Comparison of ENCODE assay signal across 1 cellular context in genomic region chr2:73984203-73984921, GRCh38.
TF ChIP-seq lines count a peak whose summit lies in the region.

TSS of gene TET3 (plus strand) at chr2:73984910. CDS start at chr2:73986404, 1,494 bp downstream.

TF ChIP-seq in HepG2, 621 proteins besides CTCF, POLR2A, EP300 and RAD21 (continued from another document and continues in another):
- TF ChIP-seq, protein P1, sequence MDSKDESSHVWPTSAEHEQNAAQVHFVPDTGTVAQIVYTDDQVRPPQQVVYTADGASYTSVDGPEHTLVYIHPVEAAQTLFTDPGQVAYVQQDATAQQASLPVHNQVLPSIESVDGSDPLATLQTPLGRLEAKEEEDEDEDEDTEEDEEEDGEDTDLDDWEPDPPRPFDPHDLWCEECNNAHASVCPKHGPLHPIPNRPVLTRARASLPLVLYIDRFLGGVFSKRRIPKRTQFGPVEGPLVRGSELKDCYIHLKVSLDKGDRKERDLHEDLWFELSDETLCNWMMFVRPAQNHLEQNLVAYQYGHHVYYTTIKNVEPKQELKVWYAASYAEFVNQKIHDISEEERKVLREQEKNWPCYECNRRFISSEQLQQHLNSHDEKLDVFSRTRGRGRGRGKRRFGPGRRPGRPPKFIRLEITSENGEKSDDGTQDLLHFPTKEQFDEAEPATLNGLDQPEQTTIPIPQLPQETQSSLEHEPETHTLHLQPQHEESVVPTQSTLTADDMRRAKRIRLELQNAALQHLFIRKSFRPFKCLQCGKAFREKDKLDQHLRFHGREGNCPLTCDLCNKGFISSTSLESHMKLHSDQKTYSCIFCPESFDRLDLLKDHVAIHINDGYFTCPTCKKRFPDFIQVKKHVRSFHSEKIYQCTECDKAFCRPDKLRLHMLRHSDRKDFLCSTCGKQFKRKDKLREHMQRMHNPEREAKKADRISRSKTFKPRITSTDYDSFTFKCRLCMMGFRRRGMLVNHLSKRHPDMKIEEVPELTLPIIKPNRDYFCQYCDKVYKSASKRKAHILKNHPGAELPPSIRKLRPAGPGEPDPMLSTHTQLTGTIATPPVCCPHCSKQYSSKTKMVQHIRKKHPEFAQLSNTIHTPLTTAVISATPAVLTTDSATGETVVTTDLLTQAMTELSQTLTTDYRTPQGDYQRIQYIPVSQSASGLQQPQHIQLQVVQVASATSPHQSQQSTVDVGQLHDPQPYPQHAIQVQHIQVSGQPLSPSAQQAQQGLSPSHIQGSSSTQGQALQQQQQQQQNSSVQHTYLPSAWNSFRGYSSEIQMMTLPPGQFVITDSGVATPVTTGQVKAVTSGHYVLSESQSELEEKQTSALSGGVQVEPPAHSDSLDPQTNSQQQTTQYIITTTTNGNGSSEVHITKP (CRISPR knock-in tag; IDR thresholded peaks at IDR 0.05; ENCODE audit: low read depth): no peak
- TF ChIP-seq ZNF468 (CRISPR knock-in tag; IDR thresholded peaks at IDR 0.05) (0 out of 2 replicates have a peak, but pooled peaks have one; percentile 17), ZNF569 (CRISPR knock-in tag; IDR thresholded peaks at IDR 0.05; ENCODE audit: borderline replicate concordance) (no peak), ZNF776 (CRISPR knock-in tag; IDR thresholded peaks at IDR 0.05) (peak; percentile 30; the same call in 1 of the 2 replicates), ZNF34 (CRISPR knock-in tag; IDR thresholded peaks at IDR 0.05; ENCODE audit: borderline replicate concordance) (peak; percentile 52; the same call in 1 of the 2 replicates), KDM5A (IDR thresholded peaks at IDR 0.05; ENCODE audit: borderline replicate concordance, low read length) (no peak; the same call in 1 of the 2 replicates), ZBTB34 (CRISPR knock-in tag; IDR thresholded peaks at IDR 0.05) (0 out of 2 replicates have a peak, but pooled peaks have one; percentile 61), ZNF274 (CRISPR knock-in tag; IDR thresholded peaks at IDR 0.05) (peak; percentile 74; the same call in 1 of the 2 replicates), ZNF335 (CRISPR knock-in tag; IDR thresholded peaks at IDR 0.05) (0 out of 2 replicates have a peak, but pooled peaks have one; percentile 23), NR2F1 (CRISPR knock-in tag; IDR thresholded peaks at IDR 0.05) (peak; percentile 59 to 66; a peak in 2 of 4 replicates), SAFB2 (CRISPR knock-in tag; IDR thresholded peaks at IDR 0.05; ENCODE audit: borderline replicate concordance, low read depth) (no peak), ZBTB14 (CRISPR knock-in tag; IDR thresholded peaks at IDR 0.05) (peak; percentile 15; the same call in 1 of the 2 replicates), KLF12 (CRISPR knock-in tag; IDR thresholded peaks at IDR 0.05; ENCODE audit: borderline replicate concordance) (0 out of 2 replicates have a peak, but pooled peaks have one; percentile 35), ZSCAN12 (CRISPR knock-in tag; IDR thresholded peaks at IDR 0.05) (0 out of 2 replicates have a peak, but pooled peaks have one; percentile 18), ZSCAN21 (CRISPR knock-in tag; IDR thresholded peaks at IDR 0.05; ENCODE audit: borderline replicate concordance) (peak; percentile 39), NFKBIZ (CRISPR knock-in tag; IDR thresholded peaks at IDR 0.05) (no peak), AGO2 (optimal IDR thresholded peaks at IDR 0.05; ENCODE audit: low read depth, low read length) (peak; percentile 97), RBM39 (IDR thresholded peaks at IDR 0.05; ENCODE audit: low read depth, low read length, poor library complexity, severe bottlenecking) (peak; percentile 10), ZNF710 (CRISPR knock-in tag; IDR thresholded peaks at IDR 0.05; ENCODE audit: borderline replicate concordance) (0 out of 2 replicates have a peak, but pooled peaks have one; percentile 37), TFAP4 (IDR thresholded peaks at IDR 0.05; ENCODE audit: borderline replicate concordance, low read depth) (no peak), ZNF563 (CRISPR knock-in tag; IDR thresholded peaks at IDR 0.05) (peak; percentile 86), SALL1 (CRISPR knock-in tag; IDR thresholded peaks at IDR 0.05) (peak; percentile 66), HIVEP1 (CRISPR knock-in tag; IDR thresholded peaks at IDR 0.05) (peak; percentile 46), ZFP36L1 (CRISPR knock-in tag; IDR thresholded peaks at IDR 0.05) (peak; percentile 58; the same call in 1 of the 2 replicates), MAX (IDR thresholded peaks at IDR 0.05) (peak; percentile 87), MTERF4 (CRISPR knock-in tag; IDR thresholded peaks at IDR 0.05) (no peak), ZNF484 (CRISPR knock-in tag; IDR thresholded peaks at IDR 0.05; ENCODE audit: borderline replicate concordance, low read depth) (0 out of 2 replicates have a peak, but pooled peaks have one; percentile 65), ELK4 (CRISPR knock-in tag; IDR thresholded peaks at IDR 0.05; ENCODE audit: borderline replicate concordance) (no peak), ZNF850 (CRISPR knock-in tag; conservative IDR thresholded peaks at IDR 0.05) (no peak), RXRA (CRISPR knock-in tag; IDR thresholded peaks at IDR 0.05) (peak; percentile 21; the same call in 1 of the 2 replicates)
- TF ChIP-seq, protein P2, sequence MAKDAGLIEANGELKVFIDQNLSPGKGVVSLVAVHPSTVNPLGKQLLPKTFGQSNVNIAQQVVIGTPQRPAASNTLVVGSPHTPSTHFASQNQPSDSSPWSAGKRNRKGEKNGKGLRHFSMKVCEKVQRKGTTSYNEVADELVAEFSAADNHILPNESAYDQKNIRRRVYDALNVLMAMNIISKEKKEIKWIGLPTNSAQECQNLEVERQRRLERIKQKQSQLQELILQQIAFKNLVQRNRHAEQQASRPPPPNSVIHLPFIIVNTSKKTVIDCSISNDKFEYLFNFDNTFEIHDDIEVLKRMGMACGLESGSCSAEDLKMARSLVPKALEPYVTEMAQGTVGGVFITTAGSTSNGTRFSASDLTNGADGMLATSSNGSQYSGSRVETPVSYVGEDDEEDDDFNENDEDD (CRISPR knock-in tag; IDR thresholded peaks at IDR 0.05; ENCODE audit: borderline replicate concordance): 0 out of 2 replicates have a peak, but pooled peaks have one; percentile 0
- TF ChIP-seq, protein P3, sequence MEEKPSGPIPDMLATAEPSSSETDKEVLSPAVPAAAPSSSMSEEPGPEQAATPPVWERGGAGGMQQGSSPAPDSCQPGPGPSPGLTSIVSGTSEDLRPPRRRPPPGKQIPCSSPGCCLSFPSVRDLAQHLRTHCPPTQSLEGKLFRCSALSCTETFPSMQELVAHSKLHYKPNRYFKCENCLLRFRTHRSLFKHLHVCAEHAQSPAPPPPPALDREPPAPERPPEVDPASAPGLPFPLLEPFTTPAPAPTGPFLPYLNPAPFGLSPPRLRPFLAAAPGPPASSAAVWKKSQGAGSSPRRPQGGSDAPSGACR (CRISPR knock-in tag; IDR thresholded peaks at IDR 0.05): no peak
- TF ChIP-seq, protein P4, sequence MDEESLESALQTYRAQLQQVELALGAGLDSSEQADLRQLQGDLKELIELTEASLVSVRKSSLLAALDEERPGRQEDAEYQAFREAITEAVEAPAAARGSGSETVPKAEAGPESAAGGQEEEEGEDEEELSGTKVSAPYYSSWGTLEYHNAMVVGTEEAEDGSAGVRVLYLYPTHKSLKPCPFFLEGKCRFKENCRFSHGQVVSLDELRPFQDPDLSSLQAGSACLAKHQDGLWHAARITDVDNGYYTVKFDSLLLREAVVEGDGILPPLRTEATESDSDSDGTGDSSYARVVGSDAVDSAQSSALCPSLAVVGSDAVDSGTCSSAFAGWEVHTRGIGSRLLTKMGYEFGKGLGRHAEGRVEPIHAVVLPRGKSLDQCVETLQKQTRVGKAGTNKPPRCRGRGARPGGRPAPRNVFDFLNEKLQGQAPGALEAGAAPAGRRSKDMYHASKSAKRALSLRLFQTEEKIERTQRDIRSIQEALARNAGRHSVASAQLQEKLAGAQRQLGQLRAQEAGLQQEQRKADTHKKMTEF (CRISPR knock-in tag; IDR thresholded peaks at IDR 0.05): no peak; the same call in 1 of the 2 replicates
- TF ChIP-seq, protein P5, sequence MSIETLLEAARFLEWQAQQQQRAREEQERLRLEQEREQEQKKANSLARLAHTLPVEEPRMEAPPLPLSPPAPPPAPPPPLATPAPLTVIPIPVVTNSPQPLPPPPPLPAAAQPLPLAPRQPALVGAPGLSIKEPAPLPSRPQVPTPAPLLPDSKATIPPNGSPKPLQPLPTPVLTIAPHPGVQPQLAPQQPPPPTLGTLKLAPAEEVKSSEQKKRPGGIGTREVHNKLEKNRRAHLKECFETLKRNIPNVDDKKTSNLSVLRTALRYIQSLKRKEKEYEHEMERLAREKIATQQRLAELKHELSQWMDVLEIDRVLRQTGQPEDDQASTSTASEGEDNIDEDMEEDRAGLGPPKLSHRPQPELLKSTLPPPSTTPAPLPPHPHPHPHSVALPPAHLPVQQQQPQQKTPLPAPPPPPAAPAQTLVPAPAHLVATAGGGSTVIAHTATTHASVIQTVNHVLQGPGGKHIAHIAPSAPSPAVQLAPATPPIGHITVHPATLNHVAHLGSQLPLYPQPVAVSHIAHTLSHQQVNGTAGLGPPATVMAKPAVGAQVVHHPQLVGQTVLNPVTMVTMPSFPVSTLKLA (IDR thresholded peaks at IDR 0.05): no peak
- TF ChIP-seq, protein P6, sequence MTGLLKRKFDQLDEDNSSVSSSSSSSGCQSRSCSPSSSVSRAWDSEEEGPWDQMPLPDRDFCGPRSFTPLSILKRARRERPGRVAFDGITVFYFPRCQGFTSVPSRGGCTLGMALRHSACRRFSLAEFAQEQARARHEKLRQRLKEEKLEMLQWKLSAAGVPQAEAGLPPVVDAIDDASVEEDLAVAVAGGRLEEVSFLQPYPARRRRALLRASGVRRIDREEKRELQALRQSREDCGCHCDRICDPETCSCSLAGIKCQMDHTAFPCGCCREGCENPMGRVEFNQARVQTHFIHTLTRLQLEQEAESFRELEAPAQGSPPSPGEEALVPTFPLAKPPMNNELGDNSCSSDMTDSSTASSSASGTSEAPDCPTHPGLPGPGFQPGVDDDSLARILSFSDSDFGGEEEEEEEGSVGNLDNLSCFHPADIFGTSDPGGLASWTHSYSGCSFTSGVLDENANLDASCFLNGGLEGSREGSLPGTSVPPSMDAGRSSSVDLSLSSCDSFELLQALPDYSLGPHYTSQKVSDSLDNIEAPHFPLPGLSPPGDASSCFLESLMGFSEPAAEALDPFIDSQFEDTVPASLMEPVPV (CRISPR knock-in tag; IDR thresholded peaks at IDR 0.05): peak; percentile 34; the same call in 1 of the 2 replicates
- TF ChIP-seq, protein P7, sequence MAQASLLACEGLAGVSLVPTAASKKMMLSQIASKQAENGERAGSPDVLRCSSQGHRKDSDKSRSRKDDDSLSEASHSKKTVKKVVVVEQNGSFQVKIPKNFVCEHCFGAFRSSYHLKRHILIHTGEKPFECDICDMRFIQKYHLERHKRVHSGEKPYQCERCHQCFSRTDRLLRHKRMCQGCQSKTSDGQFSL (CRISPR knock-in tag; IDR thresholded peaks at IDR 0.05): 0 out of 2 replicates have a peak, but pooled peaks have one; percentile 47
